Comparison of ENCODE assay signal across 8 cellular contexts in the genomic region with DNA sequence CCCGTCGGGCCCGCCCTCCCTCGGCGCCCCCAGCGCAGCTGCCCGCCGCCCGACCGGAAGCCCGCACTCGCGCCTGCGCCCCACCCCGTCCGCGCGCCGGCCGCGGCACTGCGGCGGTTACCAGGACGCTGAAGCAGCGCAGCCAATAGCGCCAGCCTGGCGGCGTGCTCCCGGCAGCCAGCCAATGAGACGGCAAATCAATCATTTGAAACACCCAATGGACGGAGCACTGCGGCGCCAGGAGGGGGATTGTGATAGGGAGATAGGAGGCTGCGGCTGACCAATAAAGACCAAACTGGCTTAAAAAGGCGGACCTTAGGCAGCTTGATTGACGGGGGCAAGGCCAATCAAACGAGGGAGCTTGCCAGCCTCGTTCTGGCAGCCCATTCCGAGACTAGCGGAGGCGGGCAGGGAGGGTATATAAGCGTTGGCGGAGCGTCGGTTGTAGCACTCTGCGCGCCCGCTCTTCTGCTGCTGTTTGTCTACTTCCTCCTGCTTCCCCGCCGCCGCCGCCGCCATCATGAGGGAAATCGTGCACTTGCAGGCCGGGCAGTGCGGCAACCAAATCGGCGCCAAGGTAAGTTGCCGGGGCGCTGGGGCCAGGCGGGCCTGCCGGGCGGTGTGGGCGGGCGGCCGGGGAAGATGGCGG. TPM values are rescaled to one million over a fixed set of nuclear protein-coding genes. Genes with fewer than 3 reads are reported as not detected.
DNase-seq lines count a peak whose midpoint lies in the region; ATAC-seq and TF ChIP-seq lines count a peak whose summit lies in the region.

Gene TUBB4B, plus strand, starts transcription at position 447 of the 649 bp plus-strand sequence. Its CDS starts 74 bp downstream, at position 521.

- WGBS in tibial nerve, 2 donors, result 0 to 1% methylated on average over 15 to 53 of the region's 67 CpGs

- H2AFZ ChIP-seq in parathyroid adenoma, result peak within 1 kb of the TSS; percentile 85

- H3K9me3 ChIP-seq in adipocyte (ENCODE audit: control insufficient read depth, low read length) (no peaks in the 10 kb centered on the region), cardiac muscle cell (ENCODE audit: low read depth) (no peaks in the 10 kb centered on the region), parathyroid adenoma (ENCODE audit: control insufficient read depth, low read length) (no peaks in the 10 kb centered on the region), tibial nerve (no peaks in the 10 kb centered on the region)

- H3K27ac ChIP-seq in cardiac muscle cell (peak within 1 kb of the TSS; percentile 95), parathyroid adenoma (peak within 1 kb of the TSS; percentile 96), tibial nerve (peak within 1 kb of the TSS; percentile 63 to 97 (median 92))

- H3K4me1 ChIP-seq in adipocyte (ENCODE audit: control insufficient read depth, insufficient read depth, low read length) (peaks cover 31% of the 10 kb centered on the region), cardiac muscle cell (ENCODE audit: low read depth) (peaks cover 18% of the 10 kb centered on the region), parathyroid adenoma (peaks cover 16% of the 10 kb centered on the region), tibial nerve (peaks cover 0 to 74% (median 33%) of the 10 kb centered on the region in 4 donors)

- peak within 1 kb of the TSS; percentile 94 for H3K4me2 ChIP-seq in parathyroid adenoma (ENCODE audit: low read length)

- H3K4me3 ChIP-seq in GM12875 (ENCODE audit: low read depth, low read length), result peak within 1 kb of the TSS; percentile 95
- H3K4me3 ChIP-seq in adipocyte (ENCODE audit: low read length), result peak within 1 kb of the TSS; percentile 91
- H3K4me3 ChIP-seq in cardiac muscle cell, result peak within 1 kb of the TSS; percentile 96
- H3K4me3 ChIP-seq in parathyroid adenoma (ENCODE audit: low read depth, low read length), result peak within 1 kb of the TSS; percentile 86
- H3K4me3 ChIP-seq in tibial nerve, result peak within 1 kb of the TSS; percentile 48 to 90 (median 75)

- TF ChIP-seq EP300 in tibial nerve (IDR thresholded peaks at IDR 0.05), result peak in 1 of 2 donors; percentile 100

- no peak for TF ChIP-seq CTCF in GM12875 (IDR thresholded peaks at IDR 0.05; ENCODE audit: borderline replicate concordance, insufficient read depth, low read depth, low read length)
- no peak for TF ChIP-seq CTCF in cardiac muscle cell (IDR thresholded peaks at IDR 0.05; ENCODE audit: low read depth, low read length)
- no peak for TF ChIP-seq CTCF in parathyroid adenoma (IDR thresholded peaks at IDR 0.05)
- TF ChIP-seq CTCF in tibial nerve (IDR thresholded peaks at IDR 0.05), result peak in 2 of 5 experiments; percentile 8 to 61

- H3K9ac ChIP-seq in adipocyte (ENCODE audit: low read length) (peak within 1 kb of the TSS; percentile 93), parathyroid adenoma (no peak within 1 kb of the TSS)

- peak; percentile 72 for ATAC-seq in HG02798 (IDR thresholded peaks at IDR 0.05; ENCODE audit: poor library complexity, unreplicated experiment)

- no peaks in the 10 kb centered on the region for H3K79me2 ChIP-seq in parathyroid adenoma

- H3K36me3 ChIP-seq in adipocyte (ENCODE audit: control insufficient read depth, insufficient read depth, low read length, severe bottlenecking) (peaks cover 18% of the 10 kb centered on the region), cardiac muscle cell (peaks cover 12% of the 10 kb centered on the region), parathyroid adenoma (ENCODE audit: control insufficient read depth, insufficient read depth, low read length) (no peaks in the 10 kb centered on the region), tibial nerve (peaks cover 0 to 20% (median 10%) of the 10 kb centered on the region in 3 donors)

- peak; percentile 99 for DNase-seq in NCI-H1436 (lab: John Stamatoyannopoulos, UW)
- peak; percentile 98 for DNase-seq in T follicular helper cell (ENCODE audit: low read depth)
- peak; percentile 99 for DNase-seq in adipocyte (ENCODE audit: low read depth)
- DNase-seq in cardiac muscle cell (ENCODE audit: low read depth in 1 of 2, low spot score in 1 of 2), result peak; percentile 99 to 100
- peak; percentile 98 to 99 for DNase-seq in tibial nerve (ENCODE audit: low spot score in 2 of 2)

- peaks cover 2% of the 10 kb centered on the region for H3K27me3 ChIP-seq in adipocyte (replicated peaks; ENCODE audit: control insufficient read depth, insufficient read depth, low read length)
- H3K27me3 ChIP-seq in cardiac muscle cell, result no peaks in the 10 kb centered on the region
- no peaks in the 10 kb centered on the region for H3K27me3 ChIP-seq in parathyroid adenoma (ENCODE audit: control insufficient read depth, insufficient read depth, low read length)
- H3K27me3 ChIP-seq in tibial nerve, result no peaks in the 10 kb centered on the region

- peak; percentile 99 to 100 for TF ChIP-seq POLR2A in tibial nerve (IDR thresholded peaks at IDR 0.05)

RNA-seq across cellular contexts. Expression of gene TUBB4B, which starts in this region (rescaled TPM):
- total RNA-seq in cardiac muscle cell, result 412 and 540 TPM in 2 replicates
- polyA plus RNA-seq in cardiac muscle cell, result 745 and 845 TPM in 2 replicates
- 100 to 1,000 TPM; 102 to 190 (median 161) TPM for total RNA-seq in tibial nerve

Comparison
In these comparisons a context has a peak if more than half of its experiments do, and no peak if none do; other contexts are left out.
1. Peak in every context shown above with its lines: DNase-seq, ATAC-seq, H3K4me3 ChIP-seq and H3K27ac ChIP-seq.